ENCODE assay signal across 10 cellular contexts in the genomic region with DNA sequence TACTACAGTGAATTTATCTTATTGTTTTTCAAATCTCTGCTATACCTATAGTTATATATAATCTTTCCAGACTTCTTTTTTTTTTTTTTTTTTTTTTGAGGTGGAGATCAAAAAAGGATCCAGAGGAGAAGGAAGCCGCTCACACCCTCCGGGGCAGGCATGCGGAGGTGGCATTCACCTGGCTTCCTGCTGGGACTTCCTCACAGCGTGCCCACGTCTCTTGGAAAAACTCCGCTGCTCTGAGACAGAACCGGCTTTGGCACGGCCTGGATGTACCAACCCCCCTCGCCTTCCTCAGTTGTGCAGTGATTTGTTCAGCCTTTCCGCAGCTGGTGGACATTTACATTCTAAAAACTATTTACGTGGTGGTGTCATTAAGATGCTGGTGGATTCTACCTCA. TPM values are rescaled to one million over a fixed set of nuclear protein-coding genes. Genes with fewer than 3 reads are reported as not detected.
"Had no signal": no experiment of that assay in that cellular context is flagged by ENCODE, and none has a peak within 500 bp of the region (broad histone marks: within the 10 kb centered on the region; RNA-seq: fewer than 3 reads in every experiment).

No MANE protein-coding gene starts in this region.

RNA-seq across cellular contexts. Expression of a gene that starts 11.1 kb away (rescaled TPM):
- total RNA-seq: K562, LHCN-M2, MCF 10A, NCI-H460, OCI-LY7, PC-9, Right ventricle myocardium inferior, RPMI7951, SJCRH30, SK-MEL-5 had no signal

RNA-seq across cellular contexts. Expression of a gene that starts 23.0 kb away (rescaled TPM):
- total RNA-seq: LHCN-M2, MCF 10A, NCI-H460, OCI-LY7, PC-9, Right ventricle myocardium inferior, RPMI7951, SJCRH30, SK-MEL-5 had no signal

RNA-seq across cellular contexts. Expression of a gene that starts 45.4 kb away (rescaled TPM):
- total RNA-seq: LHCN-M2, MCF 10A, NCI-H460, OCI-LY7, PC-9, Right ventricle myocardium inferior, RPMI7951 had no signal
